19 cellular contexts compared by ENCODE assay signal in the genomic region with DNA sequence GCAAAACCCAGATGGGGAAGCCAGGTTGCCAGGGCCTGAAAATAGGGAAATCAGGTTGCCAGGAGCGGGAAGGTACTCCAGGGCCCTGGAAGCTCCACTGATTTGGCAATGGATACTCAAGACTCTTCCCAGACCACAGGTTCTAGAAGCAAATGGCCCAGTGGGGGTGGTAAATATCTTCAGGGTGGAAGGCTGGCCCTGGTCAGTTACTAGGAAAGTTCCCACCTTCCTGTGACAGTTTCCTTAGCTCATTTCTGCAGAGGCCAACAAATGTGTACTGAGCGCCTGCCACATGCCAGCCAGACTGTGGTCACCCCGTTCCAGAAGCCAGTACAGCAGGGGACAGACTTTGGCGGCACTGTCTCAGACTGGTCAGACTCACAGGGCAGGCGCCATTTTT.
DNase-seq lines count a peak whose midpoint lies in the region; ATAC-seq lines count a peak whose summit lies in the region.
"Had no signal": no experiment of that assay in that cellular context is flagged by ENCODE, and none has a peak within 500 bp of the region (broad histone marks: within the 10 kb centered on the region; RNA-seq: fewer than 3 reads in every experiment).

No MANE protein-coding gene starts in this region.

- DNase-seq in Karpas-422 = no peak
- DNase-seq in cerebellum (ENCODE audit: low spot score) = peak; percentile 80
- no peak for DNase-seq in neuronal stem cell (ENCODE audit: low spot score)
- no peak for DNase-seq in iPS-NIHi7 (ENCODE audit: extremely low spot score)
- no peak for DNase-seq in AG20443 (ENCODE audit: low spot score)
- DNase-seq in NCI-H146 treated with DMSO at 0.1 percent for 48 hours (lab: John Stamatoyannopoulos, UW; ENCODE audit: unreplicated experiment) = no peak
- DNase-seq: activated CD4-positive, alpha-beta memory T cell treated with anti-CD3 and anti-CD28 coated beads, Interleukin-2, amount 10 ng/mL, durations not matched to agents 7 days and 5 days; activated T-cell treated with anti-CD3 and anti-CD28 coated beads, Interleukin-2, amount 50 U/mL, for 1 hour; body of pancreas; mesendoderm; NCI-H2029; NCI-H510A treated with DMSO at 0.1 percent for 48 hours; SHP77 had no signal

- no peak overlapping the region for H3K9ac ChIP-seq in Karpas-422 (ENCODE audit: low read length)
- H3K9ac ChIP-seq in neuronal stem cell (ENCODE audit: low read depth, low read length, poor library complexity) = no peak overlapping the region

- H3K27me3 ChIP-seq in Karpas-422 (ENCODE audit: low read length) = no peaks in the 10 kb centered on the region
- H3K27me3 ChIP-seq in neuronal stem cell (ENCODE audit: control insufficient read depth in 3 of 3, insufficient read depth in 3 of 3, low read depth in 1 of 3, low read length in 3 of 3) = no peaks in the 10 kb centered on the region
- no peaks in the 10 kb centered on the region for H3K27me3 ChIP-seq in thymus (ENCODE audit: control insufficient read depth, insufficient read depth)
- H3K27me3 ChIP-seq: body of pancreas, esophagus muscularis mucosa had no signal

- H2AFZ ChIP-seq in Karpas-422 (ENCODE audit: low read length) (no peak overlapping the region), neuronal stem cell (ENCODE audit: low read length) (no peak overlapping the region)

- H3K9me3 ChIP-seq in Karpas-422 (ENCODE audit: low read length) (no peaks in the 10 kb centered on the region), neuronal stem cell (replicated peaks in 1 of 2; ENCODE audit: control insufficient read depth in 2 of 2, insufficient read depth in 1 of 2, low read depth in 1 of 2, low read length in 2 of 2) (no peaks in the 10 kb centered on the region), thymus (ENCODE audit: control insufficient read depth) (no peaks in the 10 kb centered on the region)
- H3K9me3 ChIP-seq: body of pancreas, esophagus muscularis mucosa had no signal

- H3K79me2 ChIP-seq in Karpas-422 (ENCODE audit: low read length) = peaks cover 62% of the 10 kb centered on the region

- H4K91ac ChIP-seq in neuronal stem cell (ENCODE audit: low read depth, low read length, poor library complexity) = no peak overlapping the region

- no CpG with 5 or more reads among the region's 5 CpGs for WGBS in neuronal stem cell (ENCODE audit: extremely low coverage in 2 of 2, insufficient read length in 2 of 2, insufficient replicate concordance in 1 of 2), 2 donors
- WGBS in thymus = 95% methylated on average over 5 of the region's 5 CpGs

- no peak overlapping the region for H3K4me3 ChIP-seq in Karpas-422 (ENCODE audit: low read length)
- no peak overlapping the region for H3K4me3 ChIP-seq in neuronal stem cell (ENCODE audit: low read length in 2 of 2)
- no peak overlapping the region for H3K4me3 ChIP-seq in thymus (ENCODE audit: low read length)
- H3K4me3 ChIP-seq: body of pancreas, esophagus muscularis mucosa had no signal

- H3K4me1 ChIP-seq in Karpas-422 (ENCODE audit: low read length) (peaks cover 70% of the 10 kb centered on the region), neuronal stem cell (ENCODE audit: control insufficient read depth in 2 of 2, insufficient read depth in 1 of 2, low read depth in 1 of 2, low read length in 2 of 2) (peaks cover 0 to 19% of the 10 kb centered on the region in 2 donors), thymus (ENCODE audit: control insufficient read depth, insufficient read depth, low read length) (peaks cover 74% of the 10 kb centered on the region)

- no peak for ATAC-seq in GM21423 (IDR thresholded peaks at IDR 0.05; ENCODE audit: unreplicated experiment)
- ATAC-seq: activated naive CD4-positive, alpha-beta T cell treated with anti-CD3 and anti-CD28 coated beads, Interleukin-2, amount 50 U/mL, for 72 hours; body of pancreas; HCT116; WTC11 had no signal

- H2BK12ac ChIP-seq in neuronal stem cell (ENCODE audit: low read length) = no peak overlapping the region

- peaks cover 12% of the 10 kb centered on the region for H4K20me1 ChIP-seq in Karpas-422 (ENCODE audit: insufficient read depth, low read depth, low read length)

- H3K4me2 ChIP-seq in Karpas-422 (ENCODE audit: low read depth, low read length, poor library complexity, severe bottlenecking) (no peak overlapping the region), neuronal stem cell (ENCODE audit: insufficient read depth, low read length, poor library complexity, severe bottlenecking) (no peak overlapping the region)

- H3K14ac ChIP-seq in neuronal stem cell (ENCODE audit: low read length) = no peak overlapping the region

- H3K9me2 ChIP-seq in Karpas-422 (replicated peaks; ENCODE audit: insufficient read depth, low read length) = no peaks in the 10 kb centered on the region

- no peak overlapping the region for H2BK15ac ChIP-seq in neuronal stem cell (ENCODE audit: low read length)

- H4K8ac ChIP-seq in neuronal stem cell (ENCODE audit: low read depth, low read length) = no peak overlapping the region

- H2AK5ac ChIP-seq in neuronal stem cell (ENCODE audit: low read depth, low read length) = no peak overlapping the region

- peak overlapping the region; percentile 20 for H2BK5ac ChIP-seq in neuronal stem cell (ENCODE audit: low read length)

- H3K23ac ChIP-seq in neuronal stem cell (ENCODE audit: low read depth, low read length, poor library complexity) = peak overlapping the region; percentile 56

- H3K18ac ChIP-seq in neuronal stem cell (ENCODE audit: low read length) = no peak overlapping the region

- peaks cover 8% of the 10 kb centered on the region for H3K79me1 ChIP-seq in neuronal stem cell (ENCODE audit: low read depth, low read length)

- peak overlapping the region; percentile 93 for H3K27ac ChIP-seq in Karpas-422 (ENCODE audit: low read length)
- H3K27ac ChIP-seq in neuronal stem cell (replicated peaks; ENCODE audit: low read length) = no peak overlapping the region
- peak overlapping the region; percentile 46 for H3K27ac ChIP-seq in thymus (ENCODE audit: low read depth)
- H3K27ac ChIP-seq: body of pancreas had no signal

- no peak overlapping the region for H3K4ac ChIP-seq in neuronal stem cell (ENCODE audit: low read length)

- 0 out of 2 replicates have a peak, but pooled peaks cover under 1% of the 10 kb centered on the region for H3K36me3 ChIP-seq in Karpas-422 (ENCODE audit: insufficient read depth, low read length)
- H3K36me3 ChIP-seq in neuronal stem cell (replicated peaks in 1 of 2; ENCODE audit: control insufficient read depth in 2 of 2, insufficient read depth in 2 of 2, low read length in 2 of 2) = peaks cover 0 to 4% of the 10 kb centered on the region in 2 donors
- peaks cover 14% of the 10 kb centered on the region for H3K36me3 ChIP-seq in thymus (ENCODE audit: control insufficient read depth, insufficient read depth)
- H3K36me3 ChIP-seq: esophagus muscularis mucosa had no signal

- H2BK120ac ChIP-seq in neuronal stem cell (ENCODE audit: low read depth, low read length) = no peak overlapping the region
